ENCODE assay signal across 10 cellular contexts in the genomic region with DNA sequence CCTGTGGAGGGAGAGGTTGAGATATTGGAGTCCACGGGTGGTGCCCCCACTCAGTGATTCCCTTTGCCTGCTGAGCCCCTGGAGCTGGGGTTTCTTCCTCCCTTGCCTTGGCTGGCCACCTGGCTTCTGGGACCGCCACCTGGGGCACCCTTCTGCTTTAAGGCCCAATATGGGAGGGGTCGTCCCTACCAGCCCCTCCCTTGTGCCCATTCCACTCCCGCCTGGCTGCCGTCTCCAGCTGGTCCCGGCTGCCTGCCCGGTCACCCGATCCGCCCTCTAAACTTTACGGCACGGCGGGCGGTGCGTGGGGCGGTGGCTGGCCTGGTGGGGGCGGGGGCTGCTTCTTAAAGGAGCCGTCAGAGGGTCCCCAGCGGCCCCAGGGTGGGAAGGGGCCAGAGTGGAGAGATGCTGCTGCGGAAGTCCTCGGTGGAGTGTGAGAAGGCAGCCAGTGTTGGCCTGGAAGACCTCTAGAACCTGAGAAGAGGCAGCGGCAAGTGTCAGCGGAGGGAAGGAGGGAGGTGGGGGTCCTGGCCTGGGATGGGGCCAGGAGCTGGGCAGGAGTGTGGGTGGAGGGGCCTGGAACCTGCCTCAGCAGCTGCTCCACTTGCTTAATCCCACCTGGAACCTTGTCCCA. TPM values are rescaled to one million over a fixed set of nuclear protein-coding genes. Genes with fewer than 3 reads are reported as not detected.
DNase-seq lines count a peak whose midpoint lies in the region; ATAC-seq and TF ChIP-seq lines count a peak whose summit lies in the region.
"Had no signal": no experiment of that assay in that cellular context is flagged by ENCODE, and none has a peak within 500 bp of the region (broad histone marks: within the 10 kb centered on the region; RNA-seq: fewer than 3 reads in every experiment).

No MANE protein-coding gene starts in this region.

- H3K9me2 ChIP-seq in PC-9 (ENCODE audit: insufficient read depth): no peaks in the 10 kb centered on the region

- intact Hi-C loops in dorsolateral prefrontal cortex (cut with DNase I): no loop called here
- intact Hi-C loops in PC-9 (cut with micrococcal nuclease; ENCODE audit: unreplicated experiment): loop anchor here (5.0 kb wide), 1 partner anchor 70 kb away; no protein-coding TSS in a partner anchor

- no peak overlapping the region for H2AFZ ChIP-seq in PC-9

- POLR2A ChIA-PET in PC-9 (lab: Charles Lee; ENCODE audit: unreplicated experiment): interaction anchor here (0.6 to 1.6 kb wide), 2 partner anchors 32 to 49 kb away, joined by 4 to 6 read pairs; partner anchors contain the start of gene GNAI2

- H3K4me3 ChIP-seq in LNCaP clone FGC (ENCODE audit: low read depth, low read length) (peak overlapping the region; percentile 37), dorsolateral prefrontal cortex (peak overlapping the region; percentile 44 to 80 (median 65)), lung (peak overlapping the region; percentile 23), PC-9 (no peak overlapping the region)

- no peaks in the 10 kb centered on the region for H3K27me3 Mint-ChIP-seq in T-helper 17 cell

- no peak overlapping the region for H3K4me3 Mint-ChIP-seq in T-helper 17 cell

- no TSS peak for BruUV-seq in PC-9 (replicated peaks; lab: Mats Ljungman, UMichigan)

- no peaks in the 10 kb centered on the region for H4K20me1 ChIP-seq in PC-9 (ENCODE audit: insufficient read depth)

- TF ChIP-seq CTCF in LNCaP clone FGC (IDR thresholded peaks at IDR 0.05; ENCODE audit: control insufficient read depth, extremely low read depth, insufficient read depth): no peak
- TF ChIP-seq CTCF in dorsolateral prefrontal cortex (IDR thresholded peaks at IDR 0.05 in 54 of 56, conservative IDR thresholded peaks at IDR 0.05 in 2 of 56; ENCODE audit: low read depth in 1 of 56, partially characterized antibody in 56 of 56): peak in 6 of 56 donors; percentile 9 to 17 (median 12)
- no peak for TF ChIP-seq CTCF in lung (IDR thresholded peaks at IDR 0.05; ENCODE audit: control extremely low read depth, extremely low read depth)
- no peak for TF ChIP-seq CTCF in PC-9 (conservative IDR thresholded peaks at IDR 0.05)

- peaks cover 4% of the 10 kb centered on the region for H3K4me1 Mint-ChIP-seq in T-helper 17 cell

- peak overlapping the region; percentile 94 to 100 (median 100) for H3K27ac ChIP-seq in dorsolateral prefrontal cortex
- peak overlapping the region; percentile 91 to 93 for H3K27ac ChIP-seq in lung (ENCODE audit: low read depth in 1 of 2, low read length in 1 of 2)
- H3K27ac ChIP-seq in temporal lobe (ENCODE audit: low read depth, low read length): peak overlapping the region; percentile 100
- H3K27ac ChIP-seq in PC-9: no peak overlapping the region

- ATAC-seq in lung (ENCODE audit: insufficient read depth, low FRiP score) (no peak), T-helper 17 cell (no peak), HG02610 (IDR thresholded peaks at IDR 0.05; ENCODE audit: unreplicated experiment) (no peak)

- H3K27ac Mint-ChIP-seq in T-helper 17 cell: no peak overlapping the region

- no peak overlapping the region for H3K4me2 ChIP-seq in PC-9

- H3K36me3 Mint-ChIP-seq in T-helper 17 cell (ENCODE audit: low read depth): no peaks in the 10 kb centered on the region

- peaks cover 0 to 2% (median 0%) of the 10 kb centered on the region in 45 donors for H3K27me3 ChIP-seq in dorsolateral prefrontal cortex
- no peaks in the 10 kb centered on the region for H3K27me3 ChIP-seq in lung (ENCODE audit: control insufficient read depth, insufficient read depth)
- no peaks in the 10 kb centered on the region for H3K27me3 ChIP-seq in PC-9 (ENCODE audit: insufficient read depth, low read depth)

- H3F3A ChIP-seq in PC-9 (ENCODE audit: insufficient read depth, low read depth): peaks cover 46% of the 10 kb centered on the region

- H3K4me1 ChIP-seq in lung (ENCODE audit: control insufficient read depth in 2 of 2, insufficient read depth in 2 of 2, low read length in 2 of 2) (peaks cover 0 to 28% of the 10 kb centered on the region in 2 donors), PC-9 (replicated peaks; ENCODE audit: insufficient read depth) (peaks cover 76% of the 10 kb centered on the region)

- DNase-seq in LNCaP clone FGC (ENCODE audit: low read depth) (no peak), dorsolateral prefrontal cortex (peak in 6 of 10 donors; percentile 60 to 85 (median 73)), lung (ENCODE audit: low spot score) (peak; percentile 76), T-helper 17 cell (no peak), NCI-H1694 treated with DMSO at 0.1 percent for 48 hours (lab: John Stamatoyannopoulos, UW) (no peak), PC-9 (no peak)

- CTCF ChIA-PET in PC-9 (lab: Charles Lee): interaction anchor here (0.6 kb wide), 1 partner anchor 70 kb away, joined by 3 read pairs; no protein-coding TSS in a partner anchor

- peaks cover 15% of the 10 kb centered on the region for H3K79me2 ChIP-seq in PC-9 (ENCODE audit: low read depth)

- H3K9me3 ChIP-seq in lung (ENCODE audit: control insufficient read depth in 2 of 2, insufficient read depth in 1 of 2, low read length in 1 of 2) (no peaks in the 10 kb centered on the region), T-helper 17 cell (ENCODE audit: control insufficient read depth, low read length, poor library complexity, severe bottlenecking) (no peaks in the 10 kb centered on the region), PC-9 (ENCODE audit: insufficient read depth, low read depth) (no peaks in the 10 kb centered on the region)

- 13 to 15% methylated on average over 22 of the region's 22 CpGs for WGBS in lung, 2 donors

- peaks cover 0 to 1% of the 10 kb centered on the region in 2 donors for H3K36me3 ChIP-seq in lung (ENCODE audit: control insufficient read depth in 2 of 2, insufficient read depth in 2 of 2, low read length in 2 of 2)
- no peaks in the 10 kb centered on the region for H3K36me3 ChIP-seq in PC-9 (ENCODE audit: low read depth)

RNA-seq across cellular contexts. Expression of gene SEMA3B, which starts 1.6 kb away (rescaled TPM):
- 100 to 1,000 TPM in 85 of 120 experiments, 10 to 100 TPM in 35; 36.0 to 486 (median 135) TPM for total RNA-seq in dorsolateral prefrontal cortex
- total RNA-seq in lung: 10 to 100 TPM; 47.9 to 95.7 TPM
- polyA plus RNA-seq in lung: 10 to 100 TPM; 39.6 to 75.6 TPM
- 3.2 TPM for total RNA-seq in temporal lobe
- 1 to 10 TPM; 1.7 to 1.8 TPM for total RNA-seq in T-helper 17 cell
- 52.4 and 92.6 TPM in 2 replicates for total RNA-seq in PC-9 (2021)

RNA-seq across cellular contexts. Expression of gene LSMEM2, which starts 11.5 kb away (rescaled TPM):
- total RNA-seq in dorsolateral prefrontal cortex: 1 to 10 TPM in 95 of 120 experiments, under 1 TPM in 23, not detected in 2; 0.31 to 7.4 (median 1.7) TPM
- under 1 TPM in 1 of 2 donors, not detected in 1; 0.12 TPM for total RNA-seq in lung
- under 1 TPM; 0.10 to 0.49 TPM for polyA plus RNA-seq in lung
- not detected for total RNA-seq in temporal lobe
- total RNA-seq in T-helper 17 cell: not detected
- 0.35 and 0.55 TPM in 2 replicates for total RNA-seq in PC-9 (2021)
- total RNA-seq: endothelial cell of umbilical vein; T-helper 2 cell treated with Interferon-gamma antibody and Interleukin-4, amounts not matched to agents 100 ng/mL and 5 ng/mL, for 36 hours had no signal
- polyA plus RNA-seq: endothelial cell of umbilical vein had no signal

RNA-seq across cellular contexts. Expression of gene IFRD2, which starts 24.8 kb away (rescaled TPM):
- 10 to 100 TPM; 15.0 to 46.2 (median 28.8) TPM for total RNA-seq in dorsolateral prefrontal cortex
- total RNA-seq in lung: 10 to 100 TPM; 14.7 to 98.8 TPM
- polyA plus RNA-seq in lung: 100 to 1,000 TPM in 1 of 2 donors, 10 to 100 TPM in 1; 91.4 to 107 TPM
- 10.8 TPM for total RNA-seq in temporal lobe
- 10 to 100 TPM; 46.7 to 49.2 TPM for total RNA-seq in T-helper 17 cell
- total RNA-seq in PC-9 (2021): 93.1 and 118 TPM in 2 replicates

RNA-seq across cellular contexts. Expression of gene GNAI2, which starts 31.4 kb away (rescaled TPM):
- total RNA-seq in dorsolateral prefrontal cortex (100 to 1,000 TPM; 117 to 240 (median 161) TPM), lung (100 to 1,000 TPM; 224 to 332 TPM), temporal lobe (83.1 TPM), T-helper 17 cell (100 to 1,000 TPM; 266 to 288 TPM), PC-9 (2021) (156 and 201 TPM in 2 replicates)
- 100 to 1,000 TPM; 217 to 364 TPM for polyA plus RNA-seq in lung

RNA-seq across cellular contexts. Expression of gene HYAL3, which starts 31.8 kb away (rescaled TPM):
- total RNA-seq in dorsolateral prefrontal cortex (10 to 100 TPM in 25 of 120 experiments, 1 to 10 TPM in 95; 3.0 to 14.8 (median 8.4) TPM), lung (1 to 10 TPM; 1.4 to 4.0 TPM), temporal lobe (4.9 TPM), T-helper 17 cell (1 to 10 TPM; 2.7 to 3.7 TPM), PC-9 (2021) (10.2 and 12.2 TPM in 2 replicates)
- 1 to 10 TPM; 2.5 to 4.9 TPM for polyA plus RNA-seq in lung

Comparison
In these comparisons a context has a peak if more than half of its experiments do, and no peak if none do; other contexts are left out.
1. DNase-seq: peak in dorsolateral prefrontal cortex (6 of 10) and lung (single experiment); none in LNCaP clone FGC (single experiment), T-helper 17 cell (0 of 3), NCI-H1694 treated with DMSO at 0.1 percent for 48 hours (single experiment) and PC-9 (0 of 2).